Comparison of ENCODE assay signal across 8 cellular contexts in the genomic region with DNA sequence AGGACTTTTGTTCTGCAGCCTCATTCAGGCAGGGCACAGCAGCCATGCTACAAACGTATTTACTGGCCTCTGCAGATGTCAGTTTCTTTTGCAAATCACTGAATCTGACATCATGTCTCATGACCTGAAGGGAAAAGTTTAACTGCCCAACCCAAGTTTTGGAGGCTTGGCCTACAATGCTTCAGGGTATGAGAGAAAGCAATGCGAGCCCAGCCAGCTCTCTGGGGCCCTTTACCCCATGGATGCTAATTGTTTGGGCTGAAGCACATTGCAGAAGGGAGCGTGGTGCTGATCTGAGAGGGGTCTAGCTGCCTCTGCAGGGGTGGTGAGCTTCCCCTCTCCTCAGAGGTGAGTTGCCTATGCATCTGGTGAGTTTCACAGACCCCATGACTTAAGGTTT.
"Had no signal": no experiment of that assay in that cellular context is flagged by ENCODE, and none has a peak within 500 bp of the region (broad histone marks: within the 10 kb centered on the region; RNA-seq: fewer than 3 reads in every experiment).

No MANE protein-coding gene starts in this region.

- H3K4me3 Mint-ChIP-seq: GM23338 had no signal

- ATAC-seq: GM23338, HCT116, K562 had no signal

- H3K36me3 ChIP-seq: HAP-1 had no signal

- H3K4me2 ChIP-seq: GM23338 had no signal

- H3K4me3 ChIP-seq: GM23338, HAP-1, K562 had no signal

- H3K27ac Mint-ChIP-seq: GM23338 had no signal

- H3K27ac ChIP-seq: HL-60 had no signal

- H3K9me3 Mint-ChIP-seq: GM23338 had no signal

- H3K4me1 ChIP-seq: HAP-1 had no signal

- DNase-seq: H7, IMR-90, KG1 had no signal

- H3K9me3 ChIP-seq: HAP-1 had no signal

- H3K4me1 Mint-ChIP-seq: GM23338 had no signal

- FAIRE-seq: K562 had no signal

- H2AFZ ChIP-seq: GM23338 had no signal
